In genomic region chr5:176877793-176878331, GRCh38 we compare ENCODE assay signal across 18 cellular contexts. TPM values are rescaled to one million over a fixed set of nuclear protein-coding genes. Genes with fewer than 3 reads are reported as not detected.
DNase-seq lines count a peak whose midpoint lies in the region; ATAC-seq lines count a peak whose summit lies in the region.
"Had no signal": no experiment of that assay in that cellular context is flagged by ENCODE, and none has a peak within 500 bp of the region (broad histone marks: within the 10 kb centered on the region; RNA-seq: fewer than 3 reads in every experiment).

No MANE protein-coding gene starts in this region.

- no peak overlapping the region for H4K8ac ChIP-seq in neuronal stem cell (ENCODE audit: low read depth, low read length)

- H3K36me3 Mint-ChIP-seq in T-cell, result no peaks in the 10 kb centered on the region
- H3K36me3 Mint-ChIP-seq: CD8-positive, alpha-beta memory T cell had no signal

- ATAC-seq in HG03175 (IDR thresholded peaks at IDR 0.05; ENCODE audit: unreplicated experiment), result no peak
- ATAC-seq in HG03457 (IDR thresholded peaks at IDR 0.05; ENCODE audit: unreplicated experiment), result no peak
- no peak for ATAC-seq in T-cell (replicated peaks in 1 of 4)
- ATAC-seq: T-helper 17 cell had no signal

- H3K9me3 ChIP-seq in neuronal stem cell (replicated peaks in 1 of 2; ENCODE audit: control insufficient read depth in 2 of 2, insufficient read depth in 1 of 2, low read depth in 1 of 2, low read length in 2 of 2), result no peaks in the 10 kb centered on the region

- POLR2A ChIA-PET in T-cell (lab: Charles Lee), result no interaction called here

- no peak overlapping the region for H3K23ac ChIP-seq in neuronal stem cell (ENCODE audit: low read depth, low read length, poor library complexity)

- peaks cover 0 to 3% (median 0%) of the 10 kb centered on the region in 3 donors for H3K9me3 Mint-ChIP-seq in T-cell

- H3K4me2 ChIP-seq in neuronal stem cell (ENCODE audit: insufficient read depth, low read length, poor library complexity, severe bottlenecking), result no peak overlapping the region

- H2BK12ac ChIP-seq in neuronal stem cell (ENCODE audit: low read length), result peak overlapping the region; percentile 93

- CTCF ChIA-PET in T-cell (lab: Charles Lee), result no interaction called here

- H3K18ac ChIP-seq in neuronal stem cell (ENCODE audit: low read length), result peak overlapping the region; percentile 93

- no peak overlapping the region for H3K4me3 ChIP-seq in neuronal stem cell (ENCODE audit: low read length in 2 of 2)

- peaks cover 19 to 32% of the 10 kb centered on the region in 2 donors for H3K27me3 Mint-ChIP-seq in T-cell

- peaks cover 9 to 19% (median 16%) of the 10 kb centered on the region in 3 donors for H3K4me1 Mint-ChIP-seq in T-cell
- H3K4me1 Mint-ChIP-seq: IgD-negative memory B cell had no signal

- WGBS in neuronal stem cell (ENCODE audit: extremely low coverage in 2 of 2, insufficient read length in 2 of 2, insufficient replicate concordance in 1 of 2), 2 donors, result no CpG with 5 or more reads among the region's 21 CpGs

- H4K91ac ChIP-seq in neuronal stem cell (ENCODE audit: low read depth, low read length, poor library complexity), result no peak overlapping the region

- DNase-seq in COLO668 (lab: John Stamatoyannopoulos, UW; ENCODE audit: unreplicated experiment) (peak; percentile 4), NCI-H1417 (lab: John Stamatoyannopoulos, UW) (peak in 2 of 3 experiments; percentile 75 to 89), SHP77 (lab: John Stamatoyannopoulos, UW) (peak; percentile 82), neuronal stem cell (ENCODE audit: low spot score) (no peak), T-cell (no peak)
- DNase-seq: C1 segment of cervical spinal cord; CD8-positive, alpha-beta memory T cell; DMS79; Karpas-422; NCI-H1048; NCI-H1694 treated with DMSO at 0.1 percent for 48 hours; NCI-H2107; NCI-H526 treated with DMSO at 0.1 percent for 48 hours; T-helper 17 cell had no signal

- no peak overlapping the region for H3K27ac Mint-ChIP-seq in T-cell
- H3K27ac Mint-ChIP-seq: CD8-positive, alpha-beta memory T cell; IgD-negative memory B cell; T-helper 17 cell had no signal

- peaks cover 0 to 57% (median 0%) of the 10 kb centered on the region in 3 experiments for H3K27me3 ChIP-seq in neuronal stem cell (ENCODE audit: control insufficient read depth in 3 of 3, insufficient read depth in 3 of 3, low read depth in 1 of 3, low read length in 3 of 3)

- H2BK120ac ChIP-seq in neuronal stem cell (ENCODE audit: low read depth, low read length), result peak overlapping the region; percentile 43

- no peak overlapping the region for H3K4ac ChIP-seq in neuronal stem cell (ENCODE audit: low read length)

- H3K79me1 ChIP-seq in neuronal stem cell (ENCODE audit: low read depth, low read length), result no peaks in the 10 kb centered on the region

- no peak overlapping the region for H3K27ac ChIP-seq in neuronal stem cell (replicated peaks; ENCODE audit: low read length)

- peak overlapping the region; percentile 87 for H3K14ac ChIP-seq in neuronal stem cell (ENCODE audit: low read length)

- no peaks in the 10 kb centered on the region for H3K36me3 ChIP-seq in neuronal stem cell (replicated peaks in 1 of 2; ENCODE audit: control insufficient read depth in 2 of 2, insufficient read depth in 2 of 2, low read length in 2 of 2)

- H3K9ac ChIP-seq in neuronal stem cell (ENCODE audit: low read depth, low read length, poor library complexity), result peak overlapping the region; percentile 56

- H3K4me1 ChIP-seq in neuronal stem cell (ENCODE audit: control insufficient read depth in 2 of 2, insufficient read depth in 1 of 2, low read depth in 1 of 2, low read length in 2 of 2), result peaks cover 15 to 18% of the 10 kb centered on the region in 2 donors

- H2AFZ ChIP-seq in neuronal stem cell (ENCODE audit: low read length), result no peak overlapping the region

- no peak overlapping the region for H2BK15ac ChIP-seq in neuronal stem cell (ENCODE audit: low read length)

- H3K4me3 Mint-ChIP-seq in T-cell, result no peak overlapping the region
- H3K4me3 Mint-ChIP-seq: CD8-positive, alpha-beta memory T cell; IgD-negative memory B cell; T-helper 17 cell had no signal

- H2AK5ac ChIP-seq in neuronal stem cell (ENCODE audit: low read depth, low read length), result peak overlapping the region; percentile 96

- no peak overlapping the region for H2BK5ac ChIP-seq in neuronal stem cell (ENCODE audit: low read length)

RNA-seq across cellular contexts. Expression of gene HK3, which starts 21.3 kb away (rescaled TPM):
- not detected for polyA plus RNA-seq in neuronal stem cell (2013, experiment 1 of 2)
- 0.01 TPM for polyA plus RNA-seq in neuronal stem cell (2013, experiment 2 of 2)
- total RNA-seq in T-cell, result under 1 TPM; 0.16 to 0.85 (median 0.44) TPM
- total RNA-seq: MCF 10A had no signal
- polyA plus RNA-seq: CD8-positive, alpha-beta memory T cell; IgD-negative memory B cell had no signal

Comparison
In these comparisons a context has a peak if more than half of its experiments do, and no peak if none do; other contexts are left out.
1. DNase-seq: peak in COLO668 (single experiment), NCI-H1417 (2 of 3) and SHP77 (2 of 2); none in neuronal stem cell (single experiment) and T-cell (0 of 34).